ENCODE assay signal across 3 cellular contexts in the genomic region with DNA sequence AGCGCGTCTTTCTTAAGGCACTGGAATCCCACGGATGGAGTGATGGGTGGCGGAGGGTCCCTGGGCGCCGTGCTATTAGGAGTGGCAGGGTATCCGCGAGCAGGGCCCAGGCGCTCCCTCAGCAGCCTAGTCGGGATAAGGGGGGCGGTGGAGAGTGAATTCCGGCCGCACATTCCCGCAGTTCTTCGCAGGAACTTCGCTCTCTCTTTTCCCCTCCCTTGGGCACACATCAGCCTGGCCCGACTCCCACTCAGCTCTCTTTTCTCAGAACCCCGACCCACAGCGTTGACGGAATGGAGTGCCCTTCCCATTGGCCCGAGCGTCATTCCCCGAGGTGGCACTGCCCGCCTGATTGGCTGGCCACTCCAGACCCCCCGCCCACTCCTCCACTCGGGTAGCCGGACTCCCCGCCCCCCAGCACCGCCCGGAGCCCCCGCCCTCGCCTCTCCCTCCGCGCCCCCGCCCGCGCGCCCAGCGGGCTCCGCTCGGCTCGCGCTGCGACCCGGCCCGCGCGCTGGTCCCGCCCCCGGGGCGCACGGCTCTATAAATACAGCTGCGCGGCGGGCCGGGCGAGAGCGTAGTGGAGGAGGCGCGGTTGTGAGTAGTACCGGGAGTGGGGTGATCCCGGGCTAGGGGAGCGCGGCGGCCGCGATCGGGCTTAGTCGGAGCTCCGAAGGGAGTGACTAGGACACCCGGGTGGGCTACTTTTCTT.
TF ChIP-seq lines count a peak whose summit lies in the region.

A gene with protein sequence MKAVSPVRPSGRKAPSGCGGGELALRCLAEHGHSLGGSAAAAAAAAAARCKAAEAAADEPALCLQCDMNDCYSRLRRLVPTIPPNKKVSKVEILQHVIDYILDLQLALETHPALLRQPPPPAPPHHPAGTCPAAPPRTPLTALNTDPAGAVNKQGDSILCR (plus strand): TSS at position 572 of the 712 bp plus-strand sequence. CDS start 385 bp downstream, outside the sequence.

TF ChIP-seq in A549, 52 proteins besides CTCF, POLR2A, EP300 and RAD21 (continued from another document):
- TF ChIP-seq MAZ (IDR thresholded peaks at IDR 0.05; ENCODE audit: borderline replicate concordance, low read depth, low read length) (peak; percentile 64; the same call in 1 of the 2 replicates), ZNF302 (CRISPR knock-in tag; IDR thresholded peaks at IDR 0.05) (no peak), CHD4 (IDR thresholded peaks at IDR 0.05; ENCODE audit: borderline replicate concordance) (no peak)
- TF ChIP-seq, protein P1, sequence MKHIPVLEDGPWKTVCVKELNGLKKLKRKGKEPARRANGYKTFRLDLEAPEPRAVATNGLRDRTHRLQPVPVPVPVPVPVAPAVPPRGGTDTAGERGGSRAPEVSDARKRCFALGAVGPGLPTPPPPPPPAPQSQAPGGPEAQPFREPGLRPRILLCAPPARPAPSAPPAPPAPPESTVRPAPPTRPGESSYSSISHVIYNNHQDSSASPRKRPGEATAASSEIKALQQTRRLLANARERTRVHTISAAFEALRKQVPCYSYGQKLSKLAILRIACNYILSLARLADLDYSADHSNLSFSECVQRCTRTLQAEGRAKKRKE (CRISPR knock-in tag; IDR thresholded peaks at IDR 0.05; ENCODE audit: low read depth): 0 out of 2 replicates have a peak, but pooled peaks have one; percentile 37
- TF ChIP-seq, protein P2, sequence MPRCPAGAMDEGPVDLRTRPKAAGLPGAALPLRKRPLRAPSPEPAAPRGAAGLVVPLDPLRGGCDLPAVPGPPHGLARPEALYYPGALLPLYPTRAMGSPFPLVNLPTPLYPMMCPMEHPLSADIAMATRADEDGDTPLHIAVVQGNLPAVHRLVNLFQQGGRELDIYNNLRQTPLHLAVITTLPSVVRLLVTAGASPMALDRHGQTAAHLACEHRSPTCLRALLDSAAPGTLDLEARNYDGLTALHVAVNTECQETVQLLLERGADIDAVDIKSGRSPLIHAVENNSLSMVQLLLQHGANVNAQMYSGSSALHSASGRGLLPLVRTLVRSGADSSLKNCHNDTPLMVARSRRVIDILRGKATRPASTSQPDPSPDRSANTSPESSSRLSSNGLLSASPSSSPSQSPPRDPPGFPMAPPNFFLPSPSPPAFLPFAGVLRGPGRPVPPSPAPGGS (IDR thresholded peaks at IDR 0.05): peak; percentile 88

TF ChIP-seq in HCT116, 20 proteins besides CTCF, POLR2A, EP300 and RAD21:
- TF ChIP-seq, protein P3, sequence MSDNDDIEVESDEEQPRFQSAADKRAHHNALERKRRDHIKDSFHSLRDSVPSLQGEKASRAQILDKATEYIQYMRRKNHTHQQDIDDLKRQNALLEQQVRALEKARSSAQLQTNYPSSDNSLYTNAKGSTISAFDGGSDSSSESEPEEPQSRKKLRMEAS (IDR thresholded peaks at IDR 0.05): no peak
- TF ChIP-seq EGR1 (IDR thresholded peaks at IDR 0.05; ENCODE audit: low read depth): no peak
- TF ChIP-seq CEBPB (IDR thresholded peaks at IDR 0.05; ENCODE audit: low read depth): no peak
- no peak for TF ChIP-seq SP1 (IDR thresholded peaks at IDR 0.05; ENCODE audit: low read depth)
- TF ChIP-seq ELF1 (IDR thresholded peaks at IDR 0.05; ENCODE audit: borderline replicate concordance, low read depth): no peak
- TF ChIP-seq ZFX (IDR thresholded peaks at IDR 0.05): no peak
- TF ChIP-seq, protein P4, sequence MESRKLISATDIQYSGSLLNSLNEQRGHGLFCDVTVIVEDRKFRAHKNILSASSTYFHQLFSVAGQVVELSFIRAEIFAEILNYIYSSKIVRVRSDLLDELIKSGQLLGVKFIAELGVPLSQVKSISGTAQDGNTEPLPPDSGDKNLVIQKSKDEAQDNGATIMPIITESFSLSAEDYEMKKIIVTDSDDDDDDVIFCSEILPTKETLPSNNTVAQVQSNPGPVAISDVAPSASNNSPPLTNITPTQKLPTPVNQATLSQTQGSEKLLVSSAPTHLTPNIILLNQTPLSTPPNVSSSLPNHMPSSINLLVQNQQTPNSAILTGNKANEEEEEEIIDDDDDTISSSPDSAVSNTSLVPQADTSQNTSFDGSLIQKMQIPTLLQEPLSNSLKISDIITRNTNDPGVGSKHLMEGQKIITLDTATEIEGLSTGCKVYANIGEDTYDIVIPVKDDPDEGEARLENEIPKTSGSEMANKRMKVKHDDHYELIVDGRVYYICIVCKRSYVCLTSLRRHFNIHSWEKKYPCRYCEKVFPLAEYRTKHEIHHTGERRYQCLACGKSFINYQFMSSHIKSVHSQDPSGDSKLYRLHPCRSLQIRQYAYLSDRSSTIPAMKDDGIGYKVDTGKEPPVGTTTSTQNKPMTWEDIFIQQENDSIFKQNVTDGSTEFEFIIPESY (IDR thresholded peaks at IDR 0.05; ENCODE audit: extremely low read depth, insufficient replicate concordance, low read length): no peak
- TF ChIP-seq FOSL1 (IDR thresholded peaks at IDR 0.05; ENCODE audit: low read depth): no peak
- no peak for TF ChIP-seq EZH2phosphoT487 (IDR thresholded peaks at IDR 0.05; ENCODE audit: borderline replicate concordance)
- no peak for TF ChIP-seq JUND (IDR thresholded peaks at IDR 0.05)
- no peak for TF ChIP-seq SRF (IDR thresholded peaks at IDR 0.05; ENCODE audit: low read depth)
- no peak for TF ChIP-seq SIN3A (IDR thresholded peaks at IDR 0.05; ENCODE audit: low read depth)
- no peak for TF ChIP-seq POLR2AphosphoS5 (IDR thresholded peaks at IDR 0.05; ENCODE audit: low read depth, low read length)
- TF ChIP-seq, protein P5, sequence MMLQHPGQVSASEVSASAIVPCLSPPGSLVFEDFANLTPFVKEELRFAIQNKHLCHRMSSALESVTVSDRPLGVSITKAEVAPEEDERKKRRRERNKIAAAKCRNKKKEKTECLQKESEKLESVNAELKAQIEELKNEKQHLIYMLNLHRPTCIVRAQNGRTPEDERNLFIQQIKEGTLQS (IDR thresholded peaks at IDR 0.05): no peak
- TF ChIP-seq CBX3 (IDR thresholded peaks at IDR 0.05; ENCODE audit: low read depth): no peak
- TF ChIP-seq YY1 (IDR thresholded peaks at IDR 0.05; ENCODE audit: extremely low read depth, insufficient replicate concordance, low read depth, low read length): no peak

TF ChIP-seq in neural cell, 6 proteins besides CTCF, POLR2A, EP300 and RAD21 (continued from another document):
- TF ChIP-seq MXI1 (conservative IDR thresholded peaks at IDR 0.05; ENCODE audit: poor library complexity, severe bottlenecking): peak; percentile 26
- TF ChIP-seq, protein P6, sequence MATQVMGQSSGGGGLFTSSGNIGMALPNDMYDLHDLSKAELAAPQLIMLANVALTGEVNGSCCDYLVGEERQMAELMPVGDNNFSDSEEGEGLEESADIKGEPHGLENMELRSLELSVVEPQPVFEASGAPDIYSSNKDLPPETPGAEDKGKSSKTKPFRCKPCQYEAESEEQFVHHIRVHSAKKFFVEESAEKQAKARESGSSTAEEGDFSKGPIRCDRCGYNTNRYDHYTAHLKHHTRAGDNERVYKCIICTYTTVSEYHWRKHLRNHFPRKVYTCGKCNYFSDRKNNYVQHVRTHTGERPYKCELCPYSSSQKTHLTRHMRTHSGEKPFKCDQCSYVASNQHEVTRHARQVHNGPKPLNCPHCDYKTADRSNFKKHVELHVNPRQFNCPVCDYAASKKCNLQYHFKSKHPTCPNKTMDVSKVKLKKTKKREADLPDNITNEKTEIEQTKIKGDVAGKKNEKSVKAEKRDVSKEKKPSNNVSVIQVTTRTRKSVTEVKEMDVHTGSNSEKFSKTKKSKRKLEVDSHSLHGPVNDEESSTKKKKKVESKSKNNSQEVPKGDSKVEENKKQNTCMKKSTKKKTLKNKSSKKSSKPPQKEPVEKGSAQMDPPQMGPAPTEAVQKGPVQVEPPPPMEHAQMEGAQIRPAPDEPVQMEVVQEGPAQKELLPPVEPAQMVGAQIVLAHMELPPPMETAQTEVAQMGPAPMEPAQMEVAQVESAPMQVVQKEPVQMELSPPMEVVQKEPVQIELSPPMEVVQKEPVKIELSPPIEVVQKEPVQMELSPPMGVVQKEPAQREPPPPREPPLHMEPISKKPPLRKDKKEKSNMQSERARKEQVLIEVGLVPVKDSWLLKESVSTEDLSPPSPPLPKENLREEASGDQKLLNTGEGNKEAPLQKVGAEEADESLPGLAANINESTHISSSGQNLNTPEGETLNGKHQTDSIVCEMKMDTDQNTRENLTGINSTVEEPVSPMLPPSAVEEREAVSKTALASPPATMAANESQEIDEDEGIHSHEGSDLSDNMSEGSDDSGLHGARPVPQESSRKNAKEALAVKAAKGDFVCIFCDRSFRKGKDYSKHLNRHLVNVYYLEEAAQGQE (IDR thresholded peaks at IDR 0.05; ENCODE audit: borderline replicate concordance): peak; percentile 99
